Comparison of ENCODE assay signal across 1 cellular context in the genomic region with DNA sequence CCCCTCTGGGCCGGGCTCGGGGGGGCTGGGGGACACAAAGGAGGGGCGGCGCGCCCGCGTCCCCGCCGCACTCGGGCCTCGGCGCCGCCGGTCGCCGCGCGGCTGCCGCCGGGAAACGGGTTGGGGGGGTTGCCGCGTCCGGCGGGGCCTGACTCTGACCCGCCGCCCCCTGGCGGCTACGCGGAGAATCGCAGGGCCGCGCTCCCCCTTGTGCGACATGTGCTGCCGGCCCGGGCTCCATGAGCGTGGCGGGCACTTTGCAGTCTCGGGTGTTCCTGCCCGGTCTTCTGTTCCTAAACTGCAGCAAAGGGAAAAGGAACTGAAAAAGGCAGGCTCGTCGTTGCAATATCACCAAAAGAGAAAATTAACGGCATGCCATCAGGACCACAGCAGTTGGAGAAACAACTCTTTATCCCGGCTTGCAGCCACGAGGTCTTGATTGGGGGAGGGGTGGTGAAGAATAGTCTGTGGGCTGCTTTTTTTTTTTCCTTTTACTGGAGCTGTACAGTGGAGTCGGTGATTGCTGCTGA.
TF ChIP-seq lines count a peak whose summit lies in the region.

No MANE protein-coding gene starts in this region.

TF ChIP-seq in HCT116, 20 proteins besides CTCF, POLR2A, EP300 and RAD21 (continued from another document):
- TF ChIP-seq REST (IDR thresholded peaks at IDR 0.05; ENCODE audit: low read depth) (no peak), JUND (IDR thresholded peaks at IDR 0.05) (no peak), ELF1 (IDR thresholded peaks at IDR 0.05; ENCODE audit: borderline replicate concordance, low read depth) (no peak), TCF7L2 (IDR thresholded peaks at IDR 0.05; ENCODE audit: borderline replicate concordance, extremely low read depth, insufficient read depth, insufficient read length) (peak; percentile 14), SP1 (IDR thresholded peaks at IDR 0.05; ENCODE audit: low read depth) (no peak), FOSL1 (IDR thresholded peaks at IDR 0.05; ENCODE audit: low read depth) (no peak), CEBPB (IDR thresholded peaks at IDR 0.05; ENCODE audit: low read depth) (no peak), SIN3A (IDR thresholded peaks at IDR 0.05; ENCODE audit: low read depth) (peak; percentile 70; the same call in 1 of the 2 replicates), EZH2 (IDR thresholded peaks at IDR 0.05) (no peak), ZFX (IDR thresholded peaks at IDR 0.05) (no peak), POLR2AphosphoS5 (IDR thresholded peaks at IDR 0.05; ENCODE audit: low read depth, low read length) (peak; percentile 63), ZNF274 (IDR thresholded peaks at IDR 0.05; ENCODE audit: low read depth, low read length) (no peak), ZBTB33 (IDR thresholded peaks at IDR 0.05; ENCODE audit: extremely low read depth, insufficient replicate concordance, low read length) (no peak)
